ENCODE assay signal across 8 cellular contexts in genomic region chr3:123586131-123586530, GRCh38. TPM values are rescaled to one million over a fixed set of nuclear protein-coding genes. Genes with fewer than 3 reads are reported as not detected.
DNase-seq lines count a peak whose midpoint lies in the region; ATAC-seq and TF ChIP-seq lines count a peak whose summit lies in the region.

No MANE protein-coding gene starts in this region.

- H3K4me1 Mint-ChIP-seq in activated naive CD8-positive, alpha-beta T cell treated with anti-CD3 and anti-CD28 coated beads, Interleukin-2, amount 50 U/mL, for 24 hours = peaks cover 20% of the 10 kb centered on the region

- H3K27me3 Mint-ChIP-seq in activated naive CD8-positive, alpha-beta T cell treated with anti-CD3 and anti-CD28 coated beads, Interleukin-2, amount 50 U/mL, for 24 hours = no peaks in the 10 kb centered on the region

- peaks cover 15% of the 10 kb centered on the region for H3K9me3 Mint-ChIP-seq in activated naive CD8-positive, alpha-beta T cell treated with anti-CD3 and anti-CD28 coated beads, Interleukin-2, amount 50 U/mL, for 24 hours

- H3F3A ChIP-seq in PC-9 (ENCODE audit: insufficient read depth, low read depth) = peaks cover 15% of the 10 kb centered on the region

- intact Hi-C loops in PC-9 (cut with micrococcal nuclease; ENCODE audit: unreplicated experiment) = loop anchor here (5.0 to 10.0 kb wide), 3 partner anchors 36 to 1226 kb away; no protein-coding TSS in a partner anchor

- DNase-seq in DMS 273 treated with DMSO at 0.1 percent for 48 hours (lab: John Stamatoyannopoulos, UW) = peak; percentile 80
- DNase-seq in LNCaP clone FGC (ENCODE audit: low read depth) = peak; percentile 47
- DNase-seq in PC-9 = peak; percentile 68 to 73
- peak; percentile 53 for DNase-seq in activated naive CD8-positive, alpha-beta T cell treated with anti-CD3 and anti-CD28 coated beads, Interleukin-2, amount 50 U/mL, for 24 hours
- DNase-seq in stimulated activated CD4-positive, alpha-beta T cell treated with anti-CD3 and anti-CD28 coated beads, Interleukin-12 subunit alpha, Interleukin-12 subunit beta, amount 100 ng/mL, for 48 hours (ENCODE audit: low read depth in 2 of 3, low spot score in 1 of 3) = peak; percentile 21 to 34 (median 31)
- DNase-seq in GM13976 (ENCODE audit: low spot score) = no peak

- peaks cover 61% of the 10 kb centered on the region for H3K79me2 ChIP-seq in PC-9 (ENCODE audit: low read depth)

- H3K9me3 ChIP-seq in PC-9 (ENCODE audit: insufficient read depth, low read depth) = peaks cover 24% of the 10 kb centered on the region
- peaks cover 15% of the 10 kb centered on the region for H3K9me3 ChIP-seq in iPS-18c (ENCODE audit: control insufficient read depth, insufficient read depth, low read length)

- peak overlapping the region; percentile 95 for H3K27ac ChIP-seq in PC-9

- CTCF ChIA-PET in PC-9 (lab: Charles Lee) = interaction anchor here (0.6 to 1.1 kb wide), 2 partner anchors 19 to 56 kb away, joined by 3 to 5 read pairs; no protein-coding TSS in a partner anchor

- no peak overlapping the region for H3K4me3 Mint-ChIP-seq in activated naive CD8-positive, alpha-beta T cell treated with anti-CD3 and anti-CD28 coated beads, Interleukin-2, amount 50 U/mL, for 24 hours

- TF ChIP-seq CTCF in LNCaP clone FGC (IDR thresholded peaks at IDR 0.05; ENCODE audit: control insufficient read depth, extremely low read depth, insufficient read depth) (no peak), PC-9 (conservative IDR thresholded peaks at IDR 0.05) (no peak), GM13976 (IDR thresholded peaks at IDR 0.05; ENCODE audit: borderline replicate concordance, control extremely low read depth, extremely low read depth, insufficient read depth, missing control alignments) (no peak)

- H2AFZ ChIP-seq in PC-9 = peak overlapping the region; percentile 94

- peak overlapping the region; percentile 89 for H3K4me2 ChIP-seq in PC-9

- H3K36me3 Mint-ChIP-seq in activated naive CD8-positive, alpha-beta T cell treated with anti-CD3 and anti-CD28 coated beads, Interleukin-2, amount 50 U/mL, for 24 hours (ENCODE audit: low read depth) = peaks cover 38% of the 10 kb centered on the region

- POLR2A ChIA-PET in PC-9 (lab: Charles Lee; ENCODE audit: unreplicated experiment) = interaction anchor here (0.5 to 1.8 kb wide), 7 partner anchors 17 to 384 kb away, joined by 3 to 20 read pairs (median 4); partner anchors contain the start of gene SEC22A

- peak; percentile 37 for ATAC-seq in activated naive CD8-positive, alpha-beta T cell treated with anti-CD3 and anti-CD28 coated beads, Interleukin-2, amount 50 U/mL, for 24 hours
- no peak for ATAC-seq in GM21423 (IDR thresholded peaks at IDR 0.05; ENCODE audit: unreplicated experiment)

- H3K27me3 ChIP-seq in PC-9 (ENCODE audit: insufficient read depth, low read depth) = no peaks in the 10 kb centered on the region

- no peaks in the 10 kb centered on the region for H4K20me1 ChIP-seq in PC-9 (ENCODE audit: insufficient read depth)

- no peak overlapping the region for H3K27ac Mint-ChIP-seq in activated naive CD8-positive, alpha-beta T cell treated with anti-CD3 and anti-CD28 coated beads, Interleukin-2, amount 50 U/mL, for 24 hours

- in situ Hi-C loops in GM13976 (cut with MboI; ENCODE audit: low sequenced_read_pairs, unreplicated experiment) = no loop called here

- H3K9me2 ChIP-seq in PC-9 (ENCODE audit: insufficient read depth) = no peaks in the 10 kb centered on the region

- peaks cover 45% of the 10 kb centered on the region for H3K4me1 ChIP-seq in PC-9 (replicated peaks; ENCODE audit: insufficient read depth)

- no TSS peak for BruUV-seq in PC-9 (replicated peaks; lab: Mats Ljungman, UMichigan)

- H3K4me3 ChIP-seq in LNCaP clone FGC (ENCODE audit: low read depth, low read length) = peak overlapping the region; percentile 75
- H3K4me3 ChIP-seq in PC-9 = peak overlapping the region; percentile 72
- peak overlapping the region; percentile 95 for H3K4me3 ChIP-seq in iPS-18c (ENCODE audit: insufficient read depth, low read depth, low read length)

- H3K36me3 ChIP-seq in PC-9 (ENCODE audit: low read depth) = peaks cover 25% of the 10 kb centered on the region; the same call in 1 of the 2 replicates

RNA-seq across cellular contexts. Expression of gene HACD2, which starts 1.3 kb away (rescaled TPM):
- 38.4 and 53.3 TPM in 2 replicates for total RNA-seq in PC-9 (2021)
